27 cellular contexts compared by ENCODE assay signal in the genomic region with DNA sequence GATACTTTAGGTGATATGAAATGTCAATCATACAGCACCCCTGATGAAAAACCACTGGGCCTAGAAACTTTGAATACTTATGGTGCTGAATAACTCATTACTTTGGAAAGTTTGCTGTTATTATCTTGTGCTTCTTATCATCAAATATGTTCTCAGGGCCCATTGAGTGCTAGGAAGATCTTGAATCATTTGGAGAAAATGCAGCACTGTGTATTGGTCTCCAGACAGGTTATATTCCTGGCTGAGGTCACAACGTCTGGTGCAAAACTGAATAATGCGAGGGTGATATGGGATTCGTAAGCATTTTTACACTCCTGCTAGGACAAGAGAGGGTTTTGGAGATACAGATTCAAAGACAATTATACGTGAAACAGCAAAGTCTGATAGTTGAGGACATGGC.
"Had no signal": no experiment of that assay in that cellular context is flagged by ENCODE, and none has a peak within 500 bp of the region (broad histone marks: within the 10 kb centered on the region; RNA-seq: fewer than 3 reads in every experiment).

No MANE protein-coding gene starts in this region.

- H3K9ac ChIP-seq: neural progenitor cell had no signal

- H3K4me3 Mint-ChIP-seq: effector memory CD8-positive, alpha-beta T cell; naive thymus-derived CD4-positive, alpha-beta T cell; nephron; neural progenitor cell; stimulated activated memory B cell treated with anti-CD40 and anti-IgM and Interleukin-4, amounts not matched to agents 10 μg/mL and 1 μg/mL and 100 μg/mL, for 72 hours had no signal

- ATAC-seq: effector memory CD8-positive, alpha-beta T cell; esophagus mucosa; gastroesophageal sphincter; heart left ventricle; left cardiac atrium; left lung; naive thymus-derived CD4-positive, alpha-beta T cell; psoas muscle; right cardiac atrium; stimulated activated memory B cell treated with anti-CD40 and anti-IgM and Interleukin-4, amounts not matched to agents 10 μg/mL and 1 μg/mL and 100 μg/mL, for 72 hours; stimulated activated naive CD8-positive, alpha-beta T cell treated with anti-CD3 and anti-CD28 coated beads, Interleukin-15, Interleukin-2, amounts not matched to agents 100 U/mL and 50 U/mL, for 24 hours had no signal

- H3K27ac ChIP-seq: gastroesophageal sphincter, heart left ventricle, hepatocyte, left lung, neural progenitor cell, ovary, psoas muscle, sigmoid colon, tibial nerve, vagina had no signal

- H3K79me2 ChIP-seq: hepatocyte had no signal

- H3K4me1 ChIP-seq: left lung, neural progenitor cell, psoas muscle, tibial nerve had no signal

- H3K27ac Mint-ChIP-seq: effector memory CD8-positive, alpha-beta T cell; naive thymus-derived CD4-positive, alpha-beta T cell; neural progenitor cell; stimulated activated memory B cell treated with anti-CD40 and anti-IgM and Interleukin-4, amounts not matched to agents 10 μg/mL and 1 μg/mL and 100 μg/mL, for 72 hours had no signal

- H3K27me3 ChIP-seq: gastroesophageal sphincter, heart left ventricle, hepatocyte, left lung, neural progenitor cell, ovary, sigmoid colon, testis, tibial nerve, vagina had no signal

- DNase-seq: cortex of kidney; effector memory CD8-positive, alpha-beta T cell; heart left ventricle; left cardiac atrium; left lung; midbrain; naive thymus-derived CD4-positive, alpha-beta T cell; nucleus accumbens; ovary; posterior cingulate gyrus; psoas muscle; right cardiac atrium; sigmoid colon; stimulated activated CD4-positive, alpha-beta T cell treated with anti-CD3 and anti-CD28 coated beads, Interleukin-2, amount 100 ng/mL, for 24 hours; stimulated activated CD4-positive, alpha-beta T cell treated with anti-CD3 and anti-CD28 coated beads, Interleukin-4, amount 100 ng/mL, for 24 hours; stimulated activated naive CD8-positive, alpha-beta T cell treated with anti-CD3 and anti-CD28 coated beads, Interleukin-15, Interleukin-2, amounts not matched to agents 100 U/mL and 50 U/mL, for 24 hours; substantia nigra; testis had no signal

- H3K36me3 Mint-ChIP-seq: naive thymus-derived CD4-positive, alpha-beta T cell; neural progenitor cell; stimulated activated memory B cell treated with anti-CD40 and anti-IgM and Interleukin-4, amounts not matched to agents 10 μg/mL and 1 μg/mL and 100 μg/mL, for 72 hours had no signal

- H2AFZ ChIP-seq: hepatocyte, neural progenitor cell had no signal

- H3K4me1 Mint-ChIP-seq: naive thymus-derived CD4-positive, alpha-beta T cell; neural progenitor cell; stimulated activated memory B cell treated with anti-CD40 and anti-IgM and Interleukin-4, amounts not matched to agents 10 μg/mL and 1 μg/mL and 100 μg/mL, for 72 hours had no signal

- H3K27me3 Mint-ChIP-seq: stimulated activated memory B cell treated with anti-CD40 and anti-IgM and Interleukin-4, amounts not matched to agents 10 μg/mL and 1 μg/mL and 100 μg/mL, for 72 hours had no signal

- H3K4me3 ChIP-seq: gastroesophageal sphincter, heart left ventricle, hepatocyte, left lung, neural progenitor cell, ovary, psoas muscle, sigmoid colon, testis, tibial nerve, vagina had no signal

- H3K4me2 ChIP-seq: hepatocyte, neural progenitor cell had no signal

- FAIRE-seq: islet of Langerhans had no signal

- H3K9me3 ChIP-seq: gastroesophageal sphincter, left lung, ovary, psoas muscle, sigmoid colon, testis, vagina had no signal

- H3K36me3 ChIP-seq: gastroesophageal sphincter, heart left ventricle, left lung, neural progenitor cell, ovary, sigmoid colon, tibial nerve, vagina had no signal
